In genomic region chr10:62237506-62237905, GRCh38 we compare ENCODE assay signal across 25 cellular contexts. TPM values are rescaled to one million over a fixed set of nuclear protein-coding genes. Genes with fewer than 3 reads are reported as not detected.
"Had no signal": no experiment of that assay in that cellular context is flagged by ENCODE, and none has a peak within 500 bp of the region (broad histone marks: within the 10 kb centered on the region; RNA-seq: fewer than 3 reads in every experiment).

No MANE protein-coding gene starts in this region.

- H3K36me3 Mint-ChIP-seq: activated naive CD8-positive, alpha-beta T cell had no signal

- H3K36me3 ChIP-seq: gastrocnemius medialis, neutrophil, ovary, right lobe of liver, transverse colon had no signal

- H3K27ac Mint-ChIP-seq: nephron, progenitor cell of endocrine pancreas had no signal

- H3K4me3 Mint-ChIP-seq: activated naive CD8-positive, alpha-beta T cell; nephron had no signal

- H3K4me1 ChIP-seq: body of pancreas, gastrocnemius medialis, right lobe of liver had no signal

- DNase-seq: activated CD4-positive, alpha-beta T cell treated with anti-CD3 and anti-CD28 coated beads, Interleukin-2, amount 50 U/mL, for 4 hours; activated CD8-positive, alpha-beta memory T cell treated with anti-CD3 and anti-CD28 coated beads, Interleukin-2, amount 50 U/mL, for 4 hours; activated T-cell treated with anti-CD3 and anti-CD28 coated beads, Interleukin-2, amount 50 U/mL, for 1 hour; aorta; body of pancreas; dermis blood vessel endothelial cell; effector CD4-positive, alpha-beta T cell; gastrocnemius medialis; glutamatergic neuron; left cardiac atrium; mammary epithelial cell; ovary; right lobe of liver; stimulated activated CD4-positive, alpha-beta T cell treated with anti-CD3 and anti-CD28 coated beads, Interleukin-4, amount 100 ng/mL, for 1 hour; stimulated activated naive CD8-positive, alpha-beta T cell treated with anti-CD3 and anti-CD28 coated beads, Interleukin-15, Interleukin-2, amounts not matched to agents 100 U/mL and 50 U/mL, for 24 hours; T-helper 17 cell; T1000; testis; transverse colon had no signal

- ATAC-seq: activated T-helper 17 cell treated with anti-CD3 and anti-CD28 coated beads, Interleukin-2, amount 50 U/mL, for 72 hours; body of pancreas; gastrocnemius medialis; left cardiac atrium; right lobe of liver; stimulated activated naive CD8-positive, alpha-beta T cell treated with anti-CD3 and anti-CD28 coated beads, Interleukin-15, Interleukin-2, amounts not matched to agents 100 U/mL and 50 U/mL, for 24 hours; T-helper 17 cell had no signal

- H3K27me3 Mint-ChIP-seq: activated naive CD8-positive, alpha-beta T cell; activated T-helper 17 cell treated with anti-CD3 and anti-CD28 coated beads, Interleukin-2, amount 50 U/mL, for 72 hours; progenitor cell of endocrine pancreas; T-helper 17 cell had no signal

- H3K4me3 ChIP-seq: body of pancreas, gastrocnemius medialis, ovary, right lobe of liver, testis, transverse colon had no signal

- H3K27me3 ChIP-seq: body of pancreas, gastrocnemius medialis, neutrophil, ovary, right lobe of liver, testis, transverse colon had no signal

- H3K9me3 ChIP-seq: body of pancreas, gastrocnemius medialis, neutrophil, ovary, right lobe of liver, testis, transverse colon had no signal

- H3K27ac ChIP-seq: body of pancreas, epithelial cell of prostate, gastrocnemius medialis, neutrophil, ovary, right lobe of liver, testis had no signal

- H3K9me3 Mint-ChIP-seq: activated T-helper 17 cell treated with anti-CD3 and anti-CD28 coated beads, Interleukin-2, amount 50 U/mL, for 72 hours; nephron had no signal

RNA-seq across cellular contexts. Expression of gene RTKN2, which starts 31.1 kb away (rescaled TPM):
- total RNA-seq: gastrocnemius medialis had no signal
